Comparison of ENCODE assay signal across 9 cellular contexts in genomic region chr1:221543529-221544120, GRCh38.
DNase-seq lines count a peak whose midpoint lies in the region; ATAC-seq and TF ChIP-seq lines count a peak whose summit lies in the region.
"Had no signal": no experiment of that assay in that cellular context is flagged by ENCODE, and none has a peak within 500 bp of the region (broad histone marks: within the 10 kb centered on the region; RNA-seq: fewer than 3 reads in every experiment).

No MANE protein-coding gene starts in this region.

- no peaks in the 10 kb centered on the region for H3K36me3 Mint-ChIP-seq in activated T-helper 1 cell treated with anti-CD3 and anti-CD28 coated beads, Interleukin-12 subunit alpha, Interleukin-12 subunit beta, Interleukin-2, Interleukin-4 antibody, amounts not matched to agents 30 ng/mL and 10 ng/mL and 1 ng/mL, durations not matched to agents 14 hours and 24 hours and 36 hours (ENCODE audit: low read depth)

- H3K27me3 Mint-ChIP-seq in activated T-helper 1 cell treated with anti-CD3 and anti-CD28 coated beads, Interleukin-12 subunit alpha, Interleukin-12 subunit beta, Interleukin-2, Interleukin-4 antibody, amounts not matched to agents 30 ng/mL and 10 ng/mL and 1 ng/mL, durations not matched to agents 14 hours and 24 hours and 36 hours (ENCODE audit: insufficient read depth): peaks cover 19% of the 10 kb centered on the region

- in situ Hi-C loops in KBM-7 (cut with MboI; ENCODE audit: low pct_unique_long_range_greater_than_20kb, low sequenced_read_pairs): no loop called here

- TF ChIP-seq CTCF in breast epithelium (IDR thresholded peaks at IDR 0.05) (peak in 2 of 3 donors; percentile 38 to 44), omental fat pad (IDR thresholded peaks at IDR 0.05) (no peak)

- peaks cover 4% of the 10 kb centered on the region for H3K4me1 Mint-ChIP-seq in activated T-helper 1 cell treated with anti-CD3 and anti-CD28 coated beads, Interleukin-12 subunit alpha, Interleukin-12 subunit beta, Interleukin-2, Interleukin-4 antibody, amounts not matched to agents 30 ng/mL and 10 ng/mL and 1 ng/mL, durations not matched to agents 14 hours and 24 hours and 36 hours (ENCODE audit: low read depth)

- H3K9me3 ChIP-seq in breast epithelium: no peaks in the 10 kb centered on the region
- H3K9me3 ChIP-seq: thoracic aorta had no signal

- H3K27me3 ChIP-seq in breast epithelium: no peaks in the 10 kb centered on the region

- H3K9me3 Mint-ChIP-seq in activated T-helper 1 cell treated with anti-CD3 and anti-CD28 coated beads, Interleukin-12 subunit alpha, Interleukin-12 subunit beta, Interleukin-2, Interleukin-4 antibody, amounts not matched to agents 30 ng/mL and 10 ng/mL and 1 ng/mL, durations not matched to agents 14 hours and 24 hours and 36 hours: no peaks in the 10 kb centered on the region

- DNase-seq in D341Med (ENCODE audit: low spot score): peak; percentile 50
- peak; percentile 57 for DNase-seq in KBM-7
- no peak for DNase-seq in breast epithelium (ENCODE audit: low spot score in 2 of 2)
- peak; percentile 60 for DNase-seq in midbrain (lab: John Stamatoyannopoulos, UW)
- no peak for DNase-seq in activated T-helper 1 cell treated with anti-CD3 and anti-CD28 coated beads, Interleukin-12 subunit alpha, Interleukin-12 subunit beta, Interleukin-2, Interleukin-4 antibody, amounts not matched to agents 30 ng/mL and 10 ng/mL and 1 ng/mL, durations not matched to agents 14 hours and 24 hours and 36 hours (ENCODE audit: low spot score)
- no peak for DNase-seq in omental fat pad (ENCODE audit: low spot score)
- DNase-seq in activated effector memory CD4-positive, alpha-beta T cell treated with Interleukin-2 at 50 U/mL for 16 hours: no peak

- no peak overlapping the region for H3K4me3 Mint-ChIP-seq in activated T-helper 1 cell treated with anti-CD3 and anti-CD28 coated beads, Interleukin-12 subunit alpha, Interleukin-12 subunit beta, Interleukin-2, Interleukin-4 antibody, amounts not matched to agents 30 ng/mL and 10 ng/mL and 1 ng/mL, durations not matched to agents 14 hours and 24 hours and 36 hours

- no peak overlapping the region for H3K27ac ChIP-seq in breast epithelium
- H3K27ac ChIP-seq: thoracic aorta had no signal

- no peaks in the 10 kb centered on the region for H3K36me3 ChIP-seq in breast epithelium
- H3K36me3 ChIP-seq: thoracic aorta had no signal

- no peak overlapping the region for H3K4me3 ChIP-seq in breast epithelium
- H3K4me3 ChIP-seq: thoracic aorta had no signal

- ATAC-seq in omental fat pad (ENCODE audit: low FRiP score): no peak
- ATAC-seq in HG03565 (IDR thresholded peaks at IDR 0.05; ENCODE audit: unreplicated experiment): no peak

- no peaks in the 10 kb centered on the region for H3K4me1 ChIP-seq in breast epithelium

- no peak overlapping the region for H3K27ac Mint-ChIP-seq in activated T-helper 1 cell treated with anti-CD3 and anti-CD28 coated beads, Interleukin-12 subunit alpha, Interleukin-12 subunit beta, Interleukin-2, Interleukin-4 antibody, amounts not matched to agents 30 ng/mL and 10 ng/mL and 1 ng/mL, durations not matched to agents 14 hours and 24 hours and 36 hours

- TF ChIP-seq POLR2A in breast epithelium (IDR thresholded peaks at IDR 0.05): no peak

- intact Hi-C loops in breast epithelium (cut with DNase I; ENCODE audit: low total_unique reads): no loop called here
- intact Hi-C loops in activated T-helper 1 cell treated with anti-CD3 and anti-CD28 coated beads, Interleukin-12 subunit alpha, Interleukin-12 subunit beta, Interleukin-2, Interleukin-4 antibody, amounts not matched to agents 30 ng/mL and 10 ng/mL and 1 ng/mL, durations not matched to agents 14 hours and 24 hours and 36 hours (cut with micrococcal nuclease): loop anchor here (1.0 to 5.0 kb wide), 2 partner anchors 199 to 469 kb away; partner anchors contain the start of gene DUSP10

Comparison
In these comparisons a context has a peak if more than half of its experiments do, and no peak if none do; other contexts are left out.
1. DNase-seq: peak in D341Med (single experiment), KBM-7 (single experiment) and midbrain (single experiment); none in breast epithelium (0 of 2), activated T-helper 1 cell treated with anti-CD3 and anti-CD28 coated beads, Interleukin-12 subunit alpha, Interleukin-12 subunit beta, Interleukin-2, Interleukin-4 antibody, amounts not matched to agents 30 ng/mL and 10 ng/mL and 1 ng/mL, durations not matched to agents 14 hours and 24 hours and 36 hours (single experiment), omental fat pad (single experiment) and activated effector memory CD4-positive, alpha-beta T cell treated with Interleukin-2 at 50 U/mL for 16 hours (single experiment).
2. CTCF ChIP-seq: peak in breast epithelium (2 of 3); none in omental fat pad (0 of 3).